Comparison of ENCODE assay signal across 13 cellular contexts in genomic region chr3:52044869-52045616, GRCh38. TPM values are rescaled to one million over a fixed set of nuclear protein-coding genes. Genes with fewer than 3 reads are reported as not detected.
DNase-seq lines count a peak whose midpoint lies in the region; FAIRE-seq and TF ChIP-seq lines count a peak whose summit lies in the region.
"Had no signal": no experiment of that assay in that cellular context is flagged by ENCODE, and none has a peak within 500 bp of the region (broad histone marks: within the 10 kb centered on the region; RNA-seq: fewer than 3 reads in every experiment).

No MANE protein-coding gene starts in this region.

- in situ Hi-C loops in GM13977 (cut with MboI; ENCODE audit: low pct_unique_long_range_greater_than_20kb, low sequenced_read_pairs, unreplicated experiment) = no loop called here

- H3K27me3 Mint-ChIP-seq in nephron (ENCODE audit: low read depth) = peaks cover 10% of the 10 kb centered on the region

- H3K36me3 ChIP-seq in BE2C = peaks cover 11% of the 10 kb centered on the region
- H3K36me3 ChIP-seq: ovary had no signal

- H3K9me3 ChIP-seq in BE2C = no peaks in the 10 kb centered on the region
- H3K9me3 ChIP-seq: ovary had no signal

- H3K27ac ChIP-seq in caudate nucleus (ENCODE audit: low read depth, low read length) = peak overlapping the region; percentile 100
- H3K27ac ChIP-seq: ovary had no signal

- peak; percentile 59 for FAIRE-seq in HTR-8/SVneo (lab: Jason Lieb, UNC)

- H3K4me3 ChIP-seq in BE2C (ENCODE audit: low read depth, low read length) = no peak overlapping the region
- H3K4me3 ChIP-seq: ovary had no signal

- no peaks in the 10 kb centered on the region for H3K27me3 ChIP-seq in BE2C
- H3K27me3 ChIP-seq: brain microvascular endothelial cell, ovary had no signal

- DNase-seq in D341Med (ENCODE audit: low spot score) (peak; percentile 60), HTR-8/SVneo (ENCODE audit: insufficient read length, low spot score) (no peak), caudate nucleus (lab: John Stamatoyannopoulos, UW) (peak in 3 of 61 donors; percentile 29 to 43 (median 33)), DMS79 (lab: John Stamatoyannopoulos, UW) (no peak), BE2C (no peak), GM13977 (ENCODE audit: low spot score) (no peak)
- no peak for DNase-seq in stimulated activated CD4-positive, alpha-beta T cell treated with anti-CD3 and anti-CD28 coated beads, Interleukin-15, amount 100 ng/mL, for 24 hours
- DNase-seq: activated CD8-positive, alpha-beta memory T cell treated with anti-CD3 and anti-CD28 coated beads, Interleukin-2, amount 50 U/mL, for 48 hours; ovary; stimulated activated CD4-positive, alpha-beta T cell treated with anti-CD3 and anti-CD28 coated beads, Interleukin-4, amount 100 ng/mL, for 24 hours; T-helper 9 cell had no signal

- H3K4me1 Mint-ChIP-seq in nephron = peaks cover 27% of the 10 kb centered on the region

- H3K9me3 Mint-ChIP-seq in nephron = no peaks in the 10 kb centered on the region

- peak overlapping the region; percentile 12 to 61 (median 61) for H3K27ac Mint-ChIP-seq in nephron

- no peak overlapping the region for H3K4me3 Mint-ChIP-seq in nephron

- peaks cover 37% of the 10 kb centered on the region for H3K4me1 ChIP-seq in BE2C

- TF ChIP-seq CTCF in nephron (IDR thresholded peaks at IDR 0.05; ENCODE audit: unreplicated experiment in 3 of 3) (no peak), BE2C (IDR thresholded peaks at IDR 0.05; ENCODE audit: low read depth, low read length) (no peak), GM13977 (IDR thresholded peaks at IDR 0.05; ENCODE audit: extremely low read depth, insufficient read depth, missing control alignments) (no peak)

- peaks cover 11% of the 10 kb centered on the region for H3K36me3 Mint-ChIP-seq in nephron (ENCODE audit: low read depth)

RNA-seq across cellular contexts. Expression of gene DUSP7, which starts 11.3 kb away (rescaled TPM):
- 56.0 TPM for polyA plus RNA-seq in BE2C (2012; ENCODE audit: insufficient read depth, insufficient read length, low read depth)

RNA-seq across cellular contexts. Expression of gene RPL29, which starts 49.3 kb away (rescaled TPM):
- 1,880 TPM for polyA plus RNA-seq in BE2C (2012; ENCODE audit: insufficient read depth, insufficient read length, low read depth)
